In the genomic region with DNA sequence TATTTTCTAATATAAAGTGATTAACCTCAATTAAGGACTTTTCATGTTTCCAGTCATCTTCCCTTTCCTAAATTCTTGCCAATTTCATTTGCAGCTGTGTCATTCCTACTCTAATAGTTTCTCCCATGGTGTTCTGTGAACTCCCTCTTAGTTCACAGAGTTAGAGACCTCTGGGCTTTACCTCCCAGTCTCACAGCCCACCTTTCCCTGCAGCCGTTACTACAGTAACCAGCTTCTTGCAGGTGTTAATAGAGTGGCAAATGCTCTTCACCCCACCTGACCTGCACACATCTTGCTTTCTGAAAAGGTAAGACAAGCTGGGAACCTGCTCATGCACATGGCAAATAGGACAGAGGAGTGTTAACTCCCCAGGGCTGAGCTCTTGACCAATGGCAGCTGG, we compare ENCODE assay signal across 33 cellular contexts.
"Had no signal": no experiment of that assay in that cellular context is flagged by ENCODE, and none has a peak within 500 bp of the region (broad histone marks: within the 10 kb centered on the region; RNA-seq: fewer than 3 reads in every experiment).

No MANE protein-coding gene starts in this region.

- H3K27me3 Mint-ChIP-seq: activated B cell treated with CpG ODN at 0.5 μM for 24 hours; activated CD4-positive, alpha-beta memory T cell treated with anti-CD3 and anti-CD28 coated beads, Interleukin-2, amount 10 ng/mL, durations not matched to agents 7 days and 5 days; activated CD8-positive, alpha-beta memory T cell treated with anti-CD3 and anti-CD28 coated beads, Interleukin-2, amount 10 ng/mL, durations not matched to agents 7 days and 5 days; activated naive CD4-positive, alpha-beta T cell treated with anti-CD3 and anti-CD28 coated beads, Interleukin-2, amount 10 ng/mL, durations not matched to agents 7 days and 5 days; activated T-cell treated with anti-CD3 and anti-CD28 coated beads, Interleukin-2, amount 50 U/mL, for 24 hours; central memory CD8-positive, alpha-beta T cell; T-helper 17 cell had no signal

- H3K4me3 ChIP-seq: ascending aorta, cardiac muscle cell had no signal

- FAIRE-seq: bronchial epithelial cell, TTC549 had no signal

- H3K27ac ChIP-seq: ascending aorta, cardiac muscle cell, VCaP had no signal

- H3K36me3 ChIP-seq: ascending aorta, cardiac muscle cell had no signal

- H3K4me3 Mint-ChIP-seq: activated B cell treated with CpG ODN at 0.5 μM for 24 hours; activated CD4-positive, alpha-beta memory T cell treated with anti-CD3 and anti-CD28 coated beads, Interleukin-2, amount 10 ng/mL, durations not matched to agents 7 days and 5 days; activated CD4-positive, alpha-beta T cell treated with anti-CD3 and anti-CD28 coated beads, Interleukin-2, amount 10 ng/mL, durations not matched to agents 7 days and 5 days; activated CD8-positive, alpha-beta memory T cell treated with anti-CD3 and anti-CD28 coated beads, Interleukin-2, amount 10 ng/mL, durations not matched to agents 7 days and 5 days; activated CD8-positive, alpha-beta T cell treated with anti-CD3 and anti-CD28 coated beads, Interleukin-2, amount 10 ng/mL, durations not matched to agents 7 days and 5 days; activated naive CD4-positive, alpha-beta T cell treated with anti-CD3 and anti-CD28 coated beads, Interleukin-2, amount 10 ng/mL, durations not matched to agents 7 days and 5 days; activated naive CD4-positive, alpha-beta T cell treated with anti-CD3 and anti-CD28 coated beads, Interleukin-2, amount 50 U/mL, for 24 hours; activated naive CD8-positive, alpha-beta T cell; activated naive CD8-positive, alpha-beta T cell treated with anti-CD3 and anti-CD28 coated beads, Interleukin-2, amount 10 ng/mL, durations not matched to agents 7 days and 5 days; activated naive CD8-positive, alpha-beta T cell treated with anti-CD3 and anti-CD28 coated beads, Interleukin-2, amount 50 U/mL, for 24 hours; activated T-cell treated with anti-CD3 and anti-CD28 coated beads, Interleukin-2, amount 50 U/mL, for 24 hours; brain; central memory CD8-positive, alpha-beta T cell; T-helper 17 cell had no signal

- H3K27ac Mint-ChIP-seq: activated B cell treated with CpG ODN at 0.5 μM for 24 hours; activated CD4-positive, alpha-beta memory T cell treated with anti-CD3 and anti-CD28 coated beads, Interleukin-2, amount 10 ng/mL, durations not matched to agents 7 days and 5 days; activated CD4-positive, alpha-beta T cell treated with anti-CD3 and anti-CD28 coated beads, Interleukin-2, amount 10 ng/mL, durations not matched to agents 7 days and 5 days; activated CD8-positive, alpha-beta memory T cell treated with anti-CD3 and anti-CD28 coated beads, Interleukin-2, amount 10 ng/mL, durations not matched to agents 7 days and 5 days; activated CD8-positive, alpha-beta T cell treated with anti-CD3 and anti-CD28 coated beads, Interleukin-2, amount 10 ng/mL, durations not matched to agents 7 days and 5 days; activated naive CD4-positive, alpha-beta T cell treated with anti-CD3 and anti-CD28 coated beads, Interleukin-2, amount 10 ng/mL, durations not matched to agents 7 days and 5 days; activated naive CD4-positive, alpha-beta T cell treated with anti-CD3 and anti-CD28 coated beads, Interleukin-2, amount 50 U/mL, for 24 hours; activated naive CD8-positive, alpha-beta T cell; activated naive CD8-positive, alpha-beta T cell treated with anti-CD3 and anti-CD28 coated beads, Interleukin-2, amount 10 ng/mL, durations not matched to agents 7 days and 5 days; activated naive CD8-positive, alpha-beta T cell treated with anti-CD3 and anti-CD28 coated beads, Interleukin-2, amount 50 U/mL, for 24 hours; activated T-cell treated with anti-CD3 and anti-CD28 coated beads, Interleukin-2, amount 50 U/mL, for 24 hours; activated T-helper 2 cell treated with anti-CD3 and anti-CD28 coated beads, Interferon-gamma antibody, Interleukin-2, Interleukin-4, amounts not matched to agents 10 μg/mL and 5 μg/mL and 100 μg/mL, durations not matched to agents 14 hours and 24 hours and 36 hours; brain; T-helper 17 cell had no signal

- H3K4me1 Mint-ChIP-seq: activated B cell treated with CpG ODN at 0.5 μM for 24 hours; activated CD4-positive, alpha-beta memory T cell treated with anti-CD3 and anti-CD28 coated beads, Interleukin-2, amount 10 ng/mL, durations not matched to agents 7 days and 5 days; activated CD4-positive, alpha-beta T cell treated with anti-CD3 and anti-CD28 coated beads, Interleukin-2, amount 10 ng/mL, durations not matched to agents 7 days and 5 days; activated CD8-positive, alpha-beta memory T cell treated with anti-CD3 and anti-CD28 coated beads, Interleukin-2, amount 10 ng/mL, durations not matched to agents 7 days and 5 days; activated naive CD4-positive, alpha-beta T cell treated with anti-CD3 and anti-CD28 coated beads, Interleukin-2, amount 10 ng/mL, durations not matched to agents 7 days and 5 days; activated naive CD4-positive, alpha-beta T cell treated with anti-CD3 and anti-CD28 coated beads, Interleukin-2, amount 50 U/mL, for 24 hours; activated naive CD8-positive, alpha-beta T cell treated with anti-CD3 and anti-CD28 coated beads, Interleukin-2, amount 10 ng/mL, durations not matched to agents 7 days and 5 days; central memory CD8-positive, alpha-beta T cell; T-helper 17 cell had no signal

- H3K9me3 Mint-ChIP-seq: activated B cell treated with CpG ODN at 0.5 μM for 24 hours; activated CD4-positive, alpha-beta memory T cell treated with anti-CD3 and anti-CD28 coated beads, Interleukin-2, amount 10 ng/mL, durations not matched to agents 7 days and 5 days; activated CD4-positive, alpha-beta T cell treated with anti-CD3 and anti-CD28 coated beads, Interleukin-2, amount 10 ng/mL, durations not matched to agents 7 days and 5 days; activated naive CD4-positive, alpha-beta T cell treated with anti-CD3 and anti-CD28 coated beads, Interleukin-2, amount 10 ng/mL, durations not matched to agents 7 days and 5 days; activated naive CD4-positive, alpha-beta T cell treated with anti-CD3 and anti-CD28 coated beads, Interleukin-2, amount 50 U/mL, for 24 hours; activated naive CD8-positive, alpha-beta T cell treated with anti-CD3 and anti-CD28 coated beads, Interleukin-2, amount 10 ng/mL, durations not matched to agents 7 days and 5 days; activated naive CD8-positive, alpha-beta T cell treated with anti-CD3 and anti-CD28 coated beads, Interleukin-2, amount 50 U/mL, for 24 hours; activated T-cell treated with anti-CD3 and anti-CD28 coated beads, Interleukin-2, amount 50 U/mL, for 24 hours; activated T-helper 2 cell treated with anti-CD3 and anti-CD28 coated beads, Interferon-gamma antibody, Interleukin-2, Interleukin-4, amounts not matched to agents 10 μg/mL and 5 μg/mL and 100 μg/mL, durations not matched to agents 14 hours and 24 hours and 36 hours; brain had no signal

- H3K4me1 ChIP-seq: ascending aorta had no signal

- DNase-seq: activated B cell treated with CpG ODN at 0.5 μM for 24 hours; activated CD4-positive, alpha-beta memory T cell treated with anti-CD3 and anti-CD28 coated beads, Interleukin-2, amount 10 ng/mL, durations not matched to agents 7 days and 5 days; activated CD4-positive, alpha-beta T cell treated with anti-CD3 and anti-CD28 coated beads for 4 hours; activated CD4-positive, alpha-beta T cell treated with anti-CD3 and anti-CD28 coated beads, Interleukin-2, amount 10 ng/mL, durations not matched to agents 7 days and 5 days; activated CD4-positive, alpha-beta T cell treated with anti-CD3 and anti-CD28 coated beads, Interleukin-2, amount 50 U/mL, for 48 hours; activated CD4-positive, CD25-positive, alpha-beta regulatory T cell treated with anti-CD3 and anti-CD28 coated beads, Interleukin-2, amount 50 U/mL, for 72 hours; activated CD8-positive, alpha-beta memory T cell treated with anti-CD3 and anti-CD28 coated beads for 24 hours; activated CD8-positive, alpha-beta memory T cell treated with anti-CD3 and anti-CD28 coated beads, Interleukin-2, amount 10 ng/mL, durations not matched to agents 7 days and 5 days; activated CD8-positive, alpha-beta memory T cell treated with anti-CD3 and anti-CD28 coated beads, Interleukin-2, amount 50 U/mL, for 48 hours; activated CD8-positive, alpha-beta T cell treated with anti-CD3 and anti-CD28 coated beads, Interleukin-2, amount 10 ng/mL, durations not matched to agents 7 days and 5 days; activated effector memory CD4-positive, alpha-beta T cell treated with Interleukin-2 at 50 U/mL for 16 hours; activated gamma-delta T cell; activated naive CD4-positive, alpha-beta T cell treated with anti-CD3 and anti-CD28 coated beads, Interleukin-2, amount 10 ng/mL, durations not matched to agents 7 days and 5 days; activated naive CD4-positive, alpha-beta T cell treated with Interleukin-2 at 50 U/mL for 16 hours; activated naive CD8-positive, alpha-beta T cell treated with anti-CD3 and anti-CD28 coated beads, Interleukin-2, amount 10 ng/mL, durations not matched to agents 7 days and 5 days; activated naive CD8-positive, alpha-beta T cell treated with anti-CD3 and anti-CD28 coated beads, Interleukin-2, amount 50 U/mL, for 24 hours; activated T-cell treated with anti-CD3 and anti-CD28 coated beads, Interleukin-2, amount 50 U/mL, for 24 hours; activated T-cell treated with anti-CD3 and anti-CD28 coated beads, Interleukin-2, amount 50 U/mL, for 48 hours; amygdala; anterior cingulate cortex; caudate nucleus; cerebellar nuclear complex; T-helper 17 cell had no signal

- H3K36me3 Mint-ChIP-seq: activated CD8-positive, alpha-beta memory T cell treated with anti-CD3 and anti-CD28 coated beads, Interleukin-2, amount 10 ng/mL, durations not matched to agents 7 days and 5 days; activated naive CD4-positive, alpha-beta T cell treated with anti-CD3 and anti-CD28 coated beads, Interleukin-2, amount 10 ng/mL, durations not matched to agents 7 days and 5 days; activated naive CD4-positive, alpha-beta T cell treated with anti-CD3 and anti-CD28 coated beads, Interleukin-2, amount 50 U/mL, for 24 hours; activated naive CD8-positive, alpha-beta T cell; activated naive CD8-positive, alpha-beta T cell treated with anti-CD3 and anti-CD28 coated beads, Interleukin-2, amount 10 ng/mL, durations not matched to agents 7 days and 5 days; brain had no signal

- H3K27me3 ChIP-seq: ascending aorta had no signal

- H3K9me3 ChIP-seq: ascending aorta had no signal
